24 cellular contexts compared by ENCODE assay signal in the genomic region with DNA sequence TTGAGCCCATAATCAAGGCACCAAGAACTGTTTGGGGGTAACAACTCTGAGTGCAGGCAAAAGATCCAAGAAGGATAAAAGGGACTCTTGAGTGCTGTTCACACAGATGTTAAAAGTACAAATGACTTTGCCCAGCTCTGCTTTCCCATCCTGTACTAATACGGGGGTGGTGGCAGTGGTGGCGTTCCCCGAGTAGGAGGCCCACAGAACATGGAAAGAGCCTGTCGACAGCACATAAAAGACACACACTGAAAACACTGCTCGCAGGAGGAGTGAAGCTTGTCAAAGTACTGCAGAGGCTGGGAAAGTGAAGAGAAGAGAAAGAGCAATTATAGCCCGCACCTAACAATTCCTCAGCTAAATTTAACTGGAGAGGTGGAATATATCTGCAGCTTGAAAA.
"Had no signal": no experiment of that assay in that cellular context is flagged by ENCODE, and none has a peak within 500 bp of the region (broad histone marks: within the 10 kb centered on the region; RNA-seq: fewer than 3 reads in every experiment).

No MANE protein-coding gene starts in this region.

- ATAC-seq: effector memory CD8-positive, alpha-beta T cell; left lobe of liver; natural killer cell treated with Interleukin-12 subunit alpha and Interleukin-12 subunit beta and Interleukin-15 and Interleukin-18, amount 100 ng/mL, for 72 hours; right lobe of liver had no signal

- H3K27me3 Mint-ChIP-seq: effector memory CD8-positive, alpha-beta T cell; naive B cell; natural killer cell treated with Interleukin-12 subunit alpha and Interleukin-12 subunit beta and Interleukin-15 and Interleukin-18, amount 100 ng/mL, for 72 hours had no signal

- H3K4me2 ChIP-seq: neural progenitor cell had no signal

- H3K36me3 ChIP-seq: esophagus squamous epithelium, neural progenitor cell, prostate gland, right lobe of liver, stomach, thyroid gland, vagina had no signal

- DNase-seq: cortex of kidney; effector memory CD8-positive, alpha-beta T cell; erythroblast; esophagus squamous epithelium; foreskin melanocyte; glutamatergic neuron; mammary epithelial cell; naive B cell; retina; right lobe of liver; small intestine; stimulated activated CD4-positive, alpha-beta T cell treated with anti-CD3 and anti-CD28 coated beads, Interleukin-12 subunit alpha, Interleukin-12 subunit beta, amount 100 ng/mL, for 4 hours; stimulated activated CD4-positive, alpha-beta T cell treated with anti-CD3 and anti-CD28 coated beads, Interleukin-1b, Interleukin-23, amount 100 ng/mL, for 48 hours; stimulated activated CD4-positive, alpha-beta T cell treated with anti-CD3 and anti-CD28 coated beads, Interleukin-4, amount 100 ng/mL, for 1 hour; stimulated activated CD8-positive, alpha-beta memory T cell treated with anti-CD3 and anti-CD28 coated beads, Interleukin-4, amount 100 ng/mL, for 48 hours; stimulated activated naive CD4-positive, alpha-beta T cell treated with Interleukin-2 at 50 U/mL for 16 hours; stomach; thyroid gland; trophoblast cell had no signal

- H3K27ac Mint-ChIP-seq: effector memory CD8-positive, alpha-beta T cell; natural killer cell treated with Interleukin-12 subunit alpha and Interleukin-12 subunit beta and Interleukin-15 and Interleukin-18, amount 100 ng/mL, for 72 hours; neural progenitor cell had no signal

- H3K9ac ChIP-seq: neural progenitor cell had no signal

- H3K36me3 Mint-ChIP-seq: natural killer cell treated with Interleukin-12 subunit alpha and Interleukin-12 subunit beta and Interleukin-15 and Interleukin-18, amount 100 ng/mL, for 72 hours had no signal

- H3K4me1 ChIP-seq: neural progenitor cell, prostate gland, right lobe of liver, thyroid gland had no signal

- H3K4me1 Mint-ChIP-seq: neural progenitor cell had no signal

- H3K4me3 Mint-ChIP-seq: effector memory CD8-positive, alpha-beta T cell; naive B cell; natural killer cell treated with Interleukin-12 subunit alpha and Interleukin-12 subunit beta and Interleukin-15 and Interleukin-18, amount 100 ng/mL, for 72 hours; neural progenitor cell had no signal

- H2AFZ ChIP-seq: neural progenitor cell had no signal

- H3K27ac ChIP-seq: esophagus squamous epithelium, neural progenitor cell, prostate gland, right lobe of liver, stomach, thyroid gland, vagina had no signal

- H3K9me3 ChIP-seq: esophagus squamous epithelium, prostate gland, right lobe of liver, stomach, thyroid gland, vagina had no signal

- H3K9me3 Mint-ChIP-seq: effector memory CD8-positive, alpha-beta T cell; naive B cell; natural killer cell treated with Interleukin-12 subunit alpha and Interleukin-12 subunit beta and Interleukin-15 and Interleukin-18, amount 100 ng/mL, for 72 hours; neural progenitor cell had no signal

- H3K4me3 ChIP-seq: esophagus squamous epithelium, neural progenitor cell, prostate gland, right lobe of liver, stomach, thyroid gland, vagina had no signal

- H3K27me3 ChIP-seq: esophagus squamous epithelium, neural progenitor cell, right lobe of liver, stomach, thyroid gland, vagina had no signal
